In genomic region chr11:11860103-11860979, GRCh38 we compare ENCODE assay signal across 17 cellular contexts. TPM values are rescaled to one million over a fixed set of nuclear protein-coding genes. Genes with fewer than 3 reads are reported as not detected.
DNase-seq lines count a peak whose midpoint lies in the region; ATAC-seq, FAIRE-seq and TF ChIP-seq lines count a peak whose summit lies in the region.
"Had no signal": no experiment of that assay in that cellular context is flagged by ENCODE, and none has a peak within 500 bp of the region (broad histone marks: within the 10 kb centered on the region; RNA-seq: fewer than 3 reads in every experiment).

No MANE protein-coding gene starts in this region.

- H3K36me3 ChIP-seq in right atrium auricular region, result no peaks in the 10 kb centered on the region
- no peaks in the 10 kb centered on the region for H3K36me3 ChIP-seq in astrocyte (ENCODE audit: insufficient read depth, low read length)
- no peaks in the 10 kb centered on the region for H3K36me3 ChIP-seq in vagina
- H3K36me3 ChIP-seq: esophagus muscularis mucosa, suprapubic skin had no signal

- no peaks in the 10 kb centered on the region for H3K9me3 ChIP-seq in right atrium auricular region
- no peaks in the 10 kb centered on the region for H3K9me3 ChIP-seq in astrocyte (ENCODE audit: insufficient read depth, low read depth, low read length)
- no peaks in the 10 kb centered on the region for H3K9me3 ChIP-seq in vagina
- H3K9me3 ChIP-seq: esophagus muscularis mucosa, suprapubic skin had no signal

- no peak overlapping the region for H3K4me2 ChIP-seq in astrocyte (ENCODE audit: low read length)

- peaks cover 74% of the 10 kb centered on the region for H4K20me1 ChIP-seq in astrocyte (ENCODE audit: insufficient read depth, low read length)

- H3K79me2 ChIP-seq in astrocyte (ENCODE audit: insufficient read depth, low read length), result peaks cover 100% of the 10 kb centered on the region

- no peak for TF ChIP-seq POLR2A in vagina (IDR thresholded peaks at IDR 0.05)

- no peaks in the 10 kb centered on the region for H3K9me3 Mint-ChIP-seq in astrocyte (ENCODE audit: unreplicated experiment)
- peaks cover 0 to 2% (median 0%) of the 10 kb centered on the region in 7 donors for H3K9me3 Mint-ChIP-seq in CD14-positive monocyte
- H3K9me3 Mint-ChIP-seq: activated naive CD4-positive, alpha-beta T cell treated with anti-CD3 and anti-CD28 coated beads, Interleukin-2, amount 10 ng/mL, durations not matched to agents 7 days and 5 days had no signal

- H3K27me3 ChIP-seq in right atrium auricular region, result no peaks in the 10 kb centered on the region
- no peaks in the 10 kb centered on the region for H3K27me3 ChIP-seq in astrocyte (ENCODE audit: insufficient read depth, low read length)
- H3K27me3 ChIP-seq in vagina, result no peaks in the 10 kb centered on the region
- H3K27me3 ChIP-seq: esophagus muscularis mucosa, suprapubic skin had no signal

- TF ChIP-seq CTCF in right atrium auricular region (IDR thresholded peaks at IDR 0.05) (no peak), astrocyte (IDR thresholded peaks at IDR 0.05; ENCODE audit: insufficient read depth, low read depth, low read length) (no peak), vagina (IDR thresholded peaks at IDR 0.05) (no peak), CD14-positive monocyte (IDR thresholded peaks at IDR 0.05) (no peak), coronary artery (IDR thresholded peaks at IDR 0.05) (no peak)

- no peak overlapping the region for H3K27ac Mint-ChIP-seq in astrocyte (ENCODE audit: unreplicated experiment)
- H3K27ac Mint-ChIP-seq in CD14-positive monocyte, result no peak overlapping the region
- H3K27ac Mint-ChIP-seq: activated naive CD4-positive, alpha-beta T cell treated with anti-CD3 and anti-CD28 coated beads, Interleukin-2, amount 10 ng/mL, durations not matched to agents 7 days and 5 days; memory B cell had no signal

- no peak for FAIRE-seq in astrocyte (lab: Jason Lieb, UNC)
- peak; percentile 86 for FAIRE-seq in islet of Langerhans (lab: Jason Lieb, UNC)
- FAIRE-seq: HepG2 had no signal

- H3K36me3 Mint-ChIP-seq in astrocyte (ENCODE audit: low read depth, unreplicated experiment), result no peaks in the 10 kb centered on the region
- peaks cover 2 to 4% of the 10 kb centered on the region in 2 donors for H3K36me3 Mint-ChIP-seq in CD14-positive monocyte

- H3K27ac ChIP-seq in right atrium auricular region, result no peak overlapping the region
- H3K27ac ChIP-seq in astrocyte (ENCODE audit: low read depth, low read length), result no peak overlapping the region
- peak overlapping the region; percentile 47 for H3K27ac ChIP-seq in vagina
- H3K27ac ChIP-seq in coronary artery, result no peak overlapping the region
- H3K27ac ChIP-seq: suprapubic skin had no signal

- H3K4me1 ChIP-seq in right atrium auricular region (peaks cover 0 to 51% of the 10 kb centered on the region in 2 donors), astrocyte (ENCODE audit: insufficient read depth, low read length) (peaks cover 5% of the 10 kb centered on the region), vagina (peaks cover 77% of the 10 kb centered on the region)

- no peak overlapping the region for H2AFZ ChIP-seq in astrocyte (ENCODE audit: low read depth, low read length)

- H3K27me3 Mint-ChIP-seq in astrocyte (ENCODE audit: low read depth, unreplicated experiment), result no peaks in the 10 kb centered on the region
- H3K27me3 Mint-ChIP-seq in CD14-positive monocyte (ENCODE audit: low read depth in 3 of 3), result no peaks in the 10 kb centered on the region
- H3K27me3 Mint-ChIP-seq: activated naive CD4-positive, alpha-beta T cell treated with anti-CD3 and anti-CD28 coated beads, Interleukin-2, amount 10 ng/mL, durations not matched to agents 7 days and 5 days; memory B cell had no signal

- ATAC-seq in left ventricle myocardium superior, result peak; percentile 46
- ATAC-seq: HepG2 had no signal

- H3K4me3 ChIP-seq in right atrium auricular region (no peak overlapping the region), astrocyte (ENCODE audit: insufficient read depth, low read depth, low read length) (no peak overlapping the region), vagina (no peak overlapping the region), coronary artery (no peak overlapping the region)
- H3K4me3 ChIP-seq: esophagus muscularis mucosa, suprapubic skin had no signal

- intact Hi-C loops in left ventricle myocardium superior (cut with micrococcal nuclease), result no loop called here
- intact Hi-C loops in vagina (cut with DNase I), result no loop called here
- intact Hi-C loops in CD14-positive monocyte (cut with micrococcal nuclease), result no loop called here

- no peak overlapping the region for H3K4me3 Mint-ChIP-seq in astrocyte (ENCODE audit: unreplicated experiment)
- H3K4me3 Mint-ChIP-seq in CD14-positive monocyte, result no peak overlapping the region
- H3K4me3 Mint-ChIP-seq: activated naive CD4-positive, alpha-beta T cell treated with anti-CD3 and anti-CD28 coated beads, Interleukin-2, amount 10 ng/mL, durations not matched to agents 7 days and 5 days; memory B cell had no signal

- H3K4me1 Mint-ChIP-seq in astrocyte (ENCODE audit: low read depth, unreplicated experiment) (peaks cover 6% of the 10 kb centered on the region), CD14-positive monocyte (peaks cover 26% of the 10 kb centered on the region)

- H3K9ac ChIP-seq in astrocyte (ENCODE audit: low read length), result no peak overlapping the region

- DNase-seq in left ventricle myocardium superior, result no peak
- no peak for DNase-seq in right atrium auricular region (ENCODE audit: low spot score)
- peak; percentile 23 for DNase-seq in astrocyte (ENCODE audit: low read depth)
- no peak for DNase-seq in vagina (ENCODE audit: extremely low spot score in 2 of 2)
- DNase-seq in DMS53 (lab: John Stamatoyannopoulos, UW), result no peak
- DNase-seq in CD14-positive monocyte (ENCODE audit: low spot score), result no peak
- no peak for DNase-seq in coronary artery (ENCODE audit: low spot score)
- DNase-seq: activated CD4-positive, CD25-positive, alpha-beta regulatory T cell; activated naive CD4-positive, alpha-beta T cell treated with anti-CD3 and anti-CD28 coated beads, Interleukin-2, amount 10 ng/mL, durations not matched to agents 7 days and 5 days; NCI-H1092 treated with DMSO at 0.1 percent for 48 hours; occipital lobe; stimulated activated CD4-positive, alpha-beta T cell treated with anti-CD3 and anti-CD28 coated beads, Interleukin-12 subunit alpha, Interleukin-12 subunit beta, amount 100 ng/mL, for 4 hours had no signal

RNA-seq across cellular contexts. Expression of gene USP47, which starts 18.6 kb away (rescaled TPM):
- total RNA-seq in left ventricle myocardium superior, result 51.5 TPM
- 10 to 100 TPM; 58.7 to 61.3 TPM for total RNA-seq in right atrium auricular region
- 49.5 and 53.0 TPM in 2 replicates for total RNA-seq in astrocyte
- 69.2 TPM for total RNA-seq in vagina
- 10 to 100 TPM in 1 of 2 donors, 1 to 10 TPM in 1; 8.1 to 17.5 TPM for polyA plus RNA-seq in CD14-positive monocyte
